ENCODE assay signal across 2 cellular contexts in the genomic region with DNA sequence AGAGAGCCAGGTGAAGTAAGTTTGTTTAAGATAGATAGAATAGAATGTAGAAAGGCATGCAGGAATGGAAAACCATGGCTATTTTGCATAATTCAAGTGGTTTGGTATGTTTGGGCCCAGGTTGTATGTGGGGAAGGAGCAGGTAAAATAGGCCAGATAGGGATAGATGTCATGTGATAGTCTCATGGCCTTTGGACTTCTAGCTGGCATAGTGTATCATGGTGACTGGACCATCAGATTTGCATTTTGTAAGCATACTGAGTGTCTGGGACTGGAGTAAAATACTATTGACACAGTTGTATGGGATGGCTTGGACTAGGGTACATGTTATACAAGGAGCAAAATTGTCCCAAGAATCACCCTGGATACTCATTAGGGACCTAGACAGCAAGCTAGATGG.
A peak's percentile ranks its signal among the peaks of the same experiment; 100 is the strongest.
TF ChIP-seq lines count a peak whose summit lies in the region.

No MANE protein-coding gene starts in this region.

TF ChIP-seq in HCT116, 20 proteins besides CTCF, POLR2A, EP300 and RAD21 (continued from another document):
- TF ChIP-seq, protein P1, sequence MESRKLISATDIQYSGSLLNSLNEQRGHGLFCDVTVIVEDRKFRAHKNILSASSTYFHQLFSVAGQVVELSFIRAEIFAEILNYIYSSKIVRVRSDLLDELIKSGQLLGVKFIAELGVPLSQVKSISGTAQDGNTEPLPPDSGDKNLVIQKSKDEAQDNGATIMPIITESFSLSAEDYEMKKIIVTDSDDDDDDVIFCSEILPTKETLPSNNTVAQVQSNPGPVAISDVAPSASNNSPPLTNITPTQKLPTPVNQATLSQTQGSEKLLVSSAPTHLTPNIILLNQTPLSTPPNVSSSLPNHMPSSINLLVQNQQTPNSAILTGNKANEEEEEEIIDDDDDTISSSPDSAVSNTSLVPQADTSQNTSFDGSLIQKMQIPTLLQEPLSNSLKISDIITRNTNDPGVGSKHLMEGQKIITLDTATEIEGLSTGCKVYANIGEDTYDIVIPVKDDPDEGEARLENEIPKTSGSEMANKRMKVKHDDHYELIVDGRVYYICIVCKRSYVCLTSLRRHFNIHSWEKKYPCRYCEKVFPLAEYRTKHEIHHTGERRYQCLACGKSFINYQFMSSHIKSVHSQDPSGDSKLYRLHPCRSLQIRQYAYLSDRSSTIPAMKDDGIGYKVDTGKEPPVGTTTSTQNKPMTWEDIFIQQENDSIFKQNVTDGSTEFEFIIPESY (IDR thresholded peaks at IDR 0.05; ENCODE audit: extremely low read depth, insufficient replicate concordance, low read length) = no peak
- TF ChIP-seq FOSL1 (IDR thresholded peaks at IDR 0.05; ENCODE audit: low read depth) = no peak
- TF ChIP-seq, protein P2, sequence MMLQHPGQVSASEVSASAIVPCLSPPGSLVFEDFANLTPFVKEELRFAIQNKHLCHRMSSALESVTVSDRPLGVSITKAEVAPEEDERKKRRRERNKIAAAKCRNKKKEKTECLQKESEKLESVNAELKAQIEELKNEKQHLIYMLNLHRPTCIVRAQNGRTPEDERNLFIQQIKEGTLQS (IDR thresholded peaks at IDR 0.05) = no peak

TF ChIP-seq in liver, 16 proteins besides CTCF, POLR2A, EP300 and RAD21 (continued from another document):
- TF ChIP-seq, protein P1 (IDR thresholded peaks at IDR 0.05) = no peak
- TF ChIP-seq JUND (IDR thresholded peaks at IDR 0.05) = no peak
- TF ChIP-seq, protein P2 (IDR thresholded peaks at IDR 0.05) = no peak
- peak; percentile 26 for TF ChIP-seq YY1 (IDR thresholded peaks at IDR 0.05)
- TF ChIP-seq, protein P3, sequence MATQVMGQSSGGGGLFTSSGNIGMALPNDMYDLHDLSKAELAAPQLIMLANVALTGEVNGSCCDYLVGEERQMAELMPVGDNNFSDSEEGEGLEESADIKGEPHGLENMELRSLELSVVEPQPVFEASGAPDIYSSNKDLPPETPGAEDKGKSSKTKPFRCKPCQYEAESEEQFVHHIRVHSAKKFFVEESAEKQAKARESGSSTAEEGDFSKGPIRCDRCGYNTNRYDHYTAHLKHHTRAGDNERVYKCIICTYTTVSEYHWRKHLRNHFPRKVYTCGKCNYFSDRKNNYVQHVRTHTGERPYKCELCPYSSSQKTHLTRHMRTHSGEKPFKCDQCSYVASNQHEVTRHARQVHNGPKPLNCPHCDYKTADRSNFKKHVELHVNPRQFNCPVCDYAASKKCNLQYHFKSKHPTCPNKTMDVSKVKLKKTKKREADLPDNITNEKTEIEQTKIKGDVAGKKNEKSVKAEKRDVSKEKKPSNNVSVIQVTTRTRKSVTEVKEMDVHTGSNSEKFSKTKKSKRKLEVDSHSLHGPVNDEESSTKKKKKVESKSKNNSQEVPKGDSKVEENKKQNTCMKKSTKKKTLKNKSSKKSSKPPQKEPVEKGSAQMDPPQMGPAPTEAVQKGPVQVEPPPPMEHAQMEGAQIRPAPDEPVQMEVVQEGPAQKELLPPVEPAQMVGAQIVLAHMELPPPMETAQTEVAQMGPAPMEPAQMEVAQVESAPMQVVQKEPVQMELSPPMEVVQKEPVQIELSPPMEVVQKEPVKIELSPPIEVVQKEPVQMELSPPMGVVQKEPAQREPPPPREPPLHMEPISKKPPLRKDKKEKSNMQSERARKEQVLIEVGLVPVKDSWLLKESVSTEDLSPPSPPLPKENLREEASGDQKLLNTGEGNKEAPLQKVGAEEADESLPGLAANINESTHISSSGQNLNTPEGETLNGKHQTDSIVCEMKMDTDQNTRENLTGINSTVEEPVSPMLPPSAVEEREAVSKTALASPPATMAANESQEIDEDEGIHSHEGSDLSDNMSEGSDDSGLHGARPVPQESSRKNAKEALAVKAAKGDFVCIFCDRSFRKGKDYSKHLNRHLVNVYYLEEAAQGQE (IDR thresholded peaks at IDR 0.05) = no peak
